Comparison of ENCODE assay signal across 26 cellular contexts in the genomic region with DNA sequence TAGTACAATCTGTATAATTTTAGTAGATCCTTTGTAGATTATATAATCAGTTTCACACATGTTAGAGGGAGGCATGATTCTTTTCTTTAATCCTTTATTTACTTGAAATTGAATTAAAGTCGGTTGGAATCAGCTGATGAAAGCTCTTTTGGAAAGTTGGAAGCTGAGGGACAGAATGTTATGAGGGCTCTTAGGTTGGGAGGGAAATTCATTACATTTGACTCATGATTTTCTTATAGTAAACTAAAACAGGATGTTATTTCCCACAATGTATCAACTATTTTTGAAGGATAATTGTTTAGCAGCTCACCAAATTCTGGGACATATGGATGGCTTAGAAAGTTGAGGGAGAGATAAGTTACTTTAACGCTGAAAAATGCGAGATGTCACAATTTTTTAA. TPM values are rescaled to one million over a fixed set of nuclear protein-coding genes. Genes with fewer than 3 reads are reported as not detected.
"Had no signal": no experiment of that assay in that cellular context is flagged by ENCODE, and none has a peak within 500 bp of the region (broad histone marks: within the 10 kb centered on the region; RNA-seq: fewer than 3 reads in every experiment).

No MANE protein-coding gene starts in this region.

- H3K4me1 Mint-ChIP-seq: naive thymus-derived CD8-positive, alpha-beta T cell; nephron progenitor cell; stimulated activated memory B cell treated with anti-CD40 and anti-IgM and Interleukin-4, amounts not matched to agents 10 μg/mL and 1 μg/mL and 100 μg/mL, for 72 hours had no signal

- H3K27me3 ChIP-seq: dorsolateral prefrontal cortex, esophagus muscularis mucosa, heart right ventricle, right atrium auricular region, testis, tibial artery had no signal

- ATAC-seq: heart right ventricle; left ventricle myocardium superior; lower lobe of right lung; naive thymus-derived CD8-positive, alpha-beta T cell; sciatic nerve; stimulated activated memory B cell treated with anti-CD40 and anti-IgM and Interleukin-4, amounts not matched to agents 10 μg/mL and 1 μg/mL and 100 μg/mL, for 72 hours; stimulated activated naive CD8-positive, alpha-beta T cell treated with anti-CD3 and anti-CD28 coated beads, Interleukin-15, Interleukin-2, amounts not matched to agents 100 U/mL and 50 U/mL, for 24 hours had no signal

- H3K27me3 Mint-ChIP-seq: stimulated activated memory B cell treated with anti-CD40 and anti-IgM and Interleukin-4, amounts not matched to agents 10 μg/mL and 1 μg/mL and 100 μg/mL, for 72 hours; type B pancreatic cell had no signal

- H3K27ac ChIP-seq: dorsolateral prefrontal cortex, epithelial cell of prostate, esophagus muscularis mucosa, heart right ventricle, lower lobe of right lung, prostate gland, right atrium auricular region, testis, tibial artery had no signal

- H3K36me3 ChIP-seq: esophagus muscularis mucosa, heart right ventricle, lower lobe of right lung, prostate gland, right atrium auricular region, tibial artery had no signal

- H3K36me3 Mint-ChIP-seq: naive thymus-derived CD8-positive, alpha-beta T cell; stimulated activated memory B cell treated with anti-CD40 and anti-IgM and Interleukin-4, amounts not matched to agents 10 μg/mL and 1 μg/mL and 100 μg/mL, for 72 hours; type B pancreatic cell had no signal

- H3K4me3 ChIP-seq: dorsolateral prefrontal cortex, esophagus muscularis mucosa, heart right ventricle, lower lobe of right lung, prostate gland, right atrium auricular region, testis, tibial artery had no signal

- DNase-seq: dorsolateral prefrontal cortex; effector CD4-positive, alpha-beta T cell; foreskin melanocyte; glutamatergic neuron; heart right ventricle; hippocampal formation; islet precursor cell; kidney glomerular epithelial cell; left ventricle myocardium superior; lower lobe of right lung; naive thymus-derived CD8-positive, alpha-beta T cell; nephron progenitor cell; nucleus accumbens; stimulated activated CD4-positive, alpha-beta T cell treated with anti-CD3 and anti-CD28 coated beads, Interleukin-4, amount 100 ng/mL, for 4 hours; stimulated activated naive CD8-positive, alpha-beta T cell treated with anti-CD3 and anti-CD28 coated beads, Interleukin-15, Interleukin-2, amounts not matched to agents 100 U/mL and 50 U/mL, for 24 hours; substantia nigra; testis; tibial artery had no signal

- H3K9me3 ChIP-seq: esophagus muscularis mucosa, heart right ventricle, lower lobe of right lung, prostate gland, right atrium auricular region, testis, tibial artery had no signal

- H3K27ac Mint-ChIP-seq: naive thymus-derived CD8-positive, alpha-beta T cell; nephron progenitor cell; stimulated activated memory B cell treated with anti-CD40 and anti-IgM and Interleukin-4, amounts not matched to agents 10 μg/mL and 1 μg/mL and 100 μg/mL, for 72 hours; type B pancreatic cell had no signal

- H3K4me3 Mint-ChIP-seq: naive thymus-derived CD8-positive, alpha-beta T cell; nephron progenitor cell; stimulated activated memory B cell treated with anti-CD40 and anti-IgM and Interleukin-4, amounts not matched to agents 10 μg/mL and 1 μg/mL and 100 μg/mL, for 72 hours; type B pancreatic cell had no signal

- H3K9me3 Mint-ChIP-seq: nephron progenitor cell; stimulated activated memory B cell treated with anti-CD40 and anti-IgM and Interleukin-4, amounts not matched to agents 10 μg/mL and 1 μg/mL and 100 μg/mL, for 72 hours; type B pancreatic cell had no signal

- H3K4me1 ChIP-seq: esophagus muscularis mucosa, lower lobe of right lung, prostate gland, right atrium auricular region had no signal

RNA-seq across cellular contexts. Expression of a gene that starts 52.7 kb away (rescaled TPM):
- total RNA-seq: lower lobe of right lung; mesenteric fat pad; naive thymus-derived CD8-positive, alpha-beta T cell; sciatic nerve had no signal
- polyA plus RNA-seq: naive thymus-derived CD8-positive, alpha-beta T cell had no signal
